ENCODE assay signal across 24 cellular contexts in the genomic region with DNA sequence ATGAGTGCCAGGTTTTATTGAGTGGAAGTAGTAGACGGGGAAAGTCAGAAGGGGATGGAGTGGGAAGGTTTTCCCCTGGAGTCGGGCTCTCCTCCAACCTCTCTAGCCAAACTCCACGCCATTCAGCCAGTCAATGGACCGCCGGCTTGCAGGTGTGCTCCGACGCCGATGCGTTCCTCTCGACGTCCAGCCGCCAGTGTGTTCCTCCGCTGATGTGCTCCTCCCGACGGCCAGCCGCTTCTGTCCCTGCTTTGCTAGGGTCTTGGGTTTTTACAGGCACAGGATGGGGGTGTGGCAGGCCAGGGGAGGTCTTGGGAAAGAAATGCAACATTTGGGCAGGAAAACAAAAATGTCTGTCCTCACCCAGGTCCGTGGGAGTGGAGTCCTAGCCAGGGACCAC.
A peak's percentile ranks its signal among the peaks of the same experiment; 100 is the strongest.
DNase-seq lines count a peak whose midpoint lies in the region; ATAC-seq and TF ChIP-seq lines count a peak whose summit lies in the region.
"Had no signal": no experiment of that assay in that cellular context is flagged by ENCODE, and none has a peak within 500 bp of the region (broad histone marks: within the 10 kb centered on the region; RNA-seq: fewer than 3 reads in every experiment).

No MANE protein-coding gene starts in this region.

- no peak overlapping the region for H3K4me3 Mint-ChIP-seq in natural killer cell treated with Interleukin-12 subunit alpha and Interleukin-12 subunit beta and Interleukin-15 and Interleukin-18, amount 100 ng/mL, for 72 hours
- H3K4me3 Mint-ChIP-seq in natural killer cell (no peak overlapping the region), osteocyte (ENCODE audit: unreplicated experiment) (no peak overlapping the region)
- H3K4me3 Mint-ChIP-seq in stimulated activated effector memory CD8-positive, alpha-beta T cell treated with anti-CD3 and anti-CD28 coated beads, Interleukin-12 subunit alpha, Interleukin-12 subunit beta, amount 100 ng/mL, for 72 hours = no peak overlapping the region
- H3K4me3 Mint-ChIP-seq: B cell; CD8-positive, alpha-beta memory T cell had no signal

- ATAC-seq in natural killer cell treated with Interleukin-12 subunit alpha and Interleukin-12 subunit beta and Interleukin-15 and Interleukin-18, amount 100 ng/mL, for 72 hours = no peak
- no peak for ATAC-seq in natural killer cell
- ATAC-seq in stimulated activated effector memory CD8-positive, alpha-beta T cell treated with anti-CD3 and anti-CD28 coated beads, Interleukin-12 subunit alpha, Interleukin-12 subunit beta, amount 100 ng/mL, for 72 hours = no peak

- no peaks in the 10 kb centered on the region for H3K4me1 ChIP-seq in Karpas-422 (ENCODE audit: low read length)

- H3K9me3 ChIP-seq in Karpas-422 (ENCODE audit: low read length) = no peaks in the 10 kb centered on the region
- H3K9me3 ChIP-seq: MG63 had no signal

- H3K4me3 ChIP-seq in Karpas-422 (ENCODE audit: low read length) = no peak overlapping the region
- H3K4me3 ChIP-seq: MG63, PC-9 had no signal

- no peaks in the 10 kb centered on the region for H3K9me2 ChIP-seq in Karpas-422 (replicated peaks; ENCODE audit: insufficient read depth, low read length)

- no peaks in the 10 kb centered on the region for H3K9me3 Mint-ChIP-seq in natural killer cell treated with Interleukin-12 subunit alpha and Interleukin-12 subunit beta and Interleukin-15 and Interleukin-18, amount 100 ng/mL, for 72 hours
- H3K9me3 Mint-ChIP-seq in natural killer cell (no peaks in the 10 kb centered on the region), osteocyte (ENCODE audit: unreplicated experiment) (no peaks in the 10 kb centered on the region)
- H3K9me3 Mint-ChIP-seq in stimulated activated effector memory CD8-positive, alpha-beta T cell treated with anti-CD3 and anti-CD28 coated beads, Interleukin-12 subunit alpha, Interleukin-12 subunit beta, amount 100 ng/mL, for 72 hours = no peaks in the 10 kb centered on the region

- DNase-seq in DMS53 (lab: John Stamatoyannopoulos, UW) (peak; percentile 26), DMS53 treated with DMSO at 0.1 percent for 48 hours (lab: John Stamatoyannopoulos, UW; ENCODE audit: unreplicated experiment) (no peak), natural killer cell (no peak), osteocyte (ENCODE audit: extremely low spot score, unreplicated experiment) (peak; percentile 70), SHP77 (lab: John Stamatoyannopoulos, UW) (no peak), Karpas-422 (no peak)
- DNase-seq in natural killer cell treated with Interleukin-12 subunit alpha and Interleukin-12 subunit beta and Interleukin-15 and Interleukin-18, amount 100 ng/mL, for 72 hours (ENCODE audit: low spot score) = peak; percentile 25
- no peak for DNase-seq in stimulated activated effector memory CD8-positive, alpha-beta T cell treated with anti-CD3 and anti-CD28 coated beads, Interleukin-12 subunit alpha, Interleukin-12 subunit beta, amount 100 ng/mL, for 72 hours (ENCODE audit: low spot score in 2 of 2)
- DNase-seq: CD8-positive, alpha-beta memory T cell; H7; KBM-7; MG63; NCI-H1048; NCI-H1417; NCI-H1694; NCI-H2081; NCI-H2227 treated with DMSO at 0.1 percent for 48 hours; NCI-H526 treated with DMSO at 0.1 percent for 48 hours; PC-9; RPMI8226; SHP77 treated with DMSO at 0.1 percent for 48 hours had no signal

- no peaks in the 10 kb centered on the region for H3K36me3 ChIP-seq in Karpas-422 (ENCODE audit: insufficient read depth, low read length)
- H3K36me3 ChIP-seq: MG63 had no signal

- H3K79me2 ChIP-seq in Karpas-422 (ENCODE audit: low read length) = no peaks in the 10 kb centered on the region

- no peaks in the 10 kb centered on the region for H3K27me3 ChIP-seq in Karpas-422 (ENCODE audit: low read length)
- H3K27me3 ChIP-seq: MG63 had no signal

- intact Hi-C loops in natural killer cell (cut with micrococcal nuclease) = no loop called here

- H3K4me2 ChIP-seq in Karpas-422 (ENCODE audit: low read depth, low read length, poor library complexity, severe bottlenecking) = no peak overlapping the region
- H3K4me2 ChIP-seq: PC-9 had no signal

- H3K27me3 Mint-ChIP-seq in natural killer cell treated with Interleukin-12 subunit alpha and Interleukin-12 subunit beta and Interleukin-15 and Interleukin-18, amount 100 ng/mL, for 72 hours = peaks cover 0 to 5% of the 10 kb centered on the region in 2 donors
- H3K27me3 Mint-ChIP-seq in natural killer cell (ENCODE audit: low read depth in 2 of 2) (peaks cover 0 to 7% of the 10 kb centered on the region in 2 donors), osteocyte (ENCODE audit: unreplicated experiment) (peaks cover 2% of the 10 kb centered on the region)

- TF ChIP-seq CTCF in natural killer cell (IDR thresholded peaks at IDR 0.05) (no peak), osteocyte (IDR thresholded peaks at IDR 0.05) (no peak)

- no peak overlapping the region for H2AFZ ChIP-seq in Karpas-422 (ENCODE audit: low read length)
- H2AFZ ChIP-seq: PC-9 had no signal

- H3K4me1 Mint-ChIP-seq in natural killer cell treated with Interleukin-12 subunit alpha and Interleukin-12 subunit beta and Interleukin-15 and Interleukin-18, amount 100 ng/mL, for 72 hours (ENCODE audit: low read depth in 2 of 2) = no peaks in the 10 kb centered on the region
- H3K4me1 Mint-ChIP-seq in natural killer cell (no peaks in the 10 kb centered on the region), osteocyte (ENCODE audit: unreplicated experiment) (no peaks in the 10 kb centered on the region)
- no peaks in the 10 kb centered on the region for H3K4me1 Mint-ChIP-seq in stimulated activated effector memory CD8-positive, alpha-beta T cell treated with anti-CD3 and anti-CD28 coated beads, Interleukin-12 subunit alpha, Interleukin-12 subunit beta, amount 100 ng/mL, for 72 hours
- H3K4me1 Mint-ChIP-seq: B cell; CD8-positive, alpha-beta memory T cell had no signal

- H3K9ac ChIP-seq in Karpas-422 (ENCODE audit: low read length) = no peak overlapping the region

- H3K36me3 Mint-ChIP-seq in natural killer cell treated with Interleukin-12 subunit alpha and Interleukin-12 subunit beta and Interleukin-15 and Interleukin-18, amount 100 ng/mL, for 72 hours = no peaks in the 10 kb centered on the region
- H3K36me3 Mint-ChIP-seq in natural killer cell (no peaks in the 10 kb centered on the region), osteocyte (ENCODE audit: unreplicated experiment) (no peaks in the 10 kb centered on the region)
- no peaks in the 10 kb centered on the region for H3K36me3 Mint-ChIP-seq in stimulated activated effector memory CD8-positive, alpha-beta T cell treated with anti-CD3 and anti-CD28 coated beads, Interleukin-12 subunit alpha, Interleukin-12 subunit beta, amount 100 ng/mL, for 72 hours
- H3K36me3 Mint-ChIP-seq: CD8-positive, alpha-beta memory T cell had no signal

- H3K27ac ChIP-seq in Karpas-422 (ENCODE audit: low read length) = no peak overlapping the region
- H3K27ac ChIP-seq: 22Rv1, C4-2B, PC-9 had no signal

- H3K27ac Mint-ChIP-seq in natural killer cell treated with Interleukin-12 subunit alpha and Interleukin-12 subunit beta and Interleukin-15 and Interleukin-18, amount 100 ng/mL, for 72 hours = no peak overlapping the region
- H3K27ac Mint-ChIP-seq in natural killer cell (no peak overlapping the region), osteocyte (ENCODE audit: unreplicated experiment) (no peak overlapping the region)
- no peak overlapping the region for H3K27ac Mint-ChIP-seq in stimulated activated effector memory CD8-positive, alpha-beta T cell treated with anti-CD3 and anti-CD28 coated beads, Interleukin-12 subunit alpha, Interleukin-12 subunit beta, amount 100 ng/mL, for 72 hours
- H3K27ac Mint-ChIP-seq: B cell; CD8-positive, alpha-beta memory T cell had no signal

- no peaks in the 10 kb centered on the region for H4K20me1 ChIP-seq in Karpas-422 (ENCODE audit: insufficient read depth, low read depth, low read length)

Comparison
In these comparisons a context has a peak if more than half of its experiments do, and no peak if none do; other contexts are left out.
1. DNase-seq: peak in DMS53 (single experiment), natural killer cell treated with Interleukin-12 subunit alpha and Interleukin-12 subunit beta and Interleukin-15 and Interleukin-18, amount 100 ng/mL, for 72 hours (single experiment) and osteocyte (single experiment); none in DMS53 treated with DMSO at 0.1 percent for 48 hours (single experiment), natural killer cell (single experiment), SHP77 (0 of 2), stimulated activated effector memory CD8-positive, alpha-beta T cell treated with anti-CD3 and anti-CD28 coated beads, Interleukin-12 subunit alpha, Interleukin-12 subunit beta, amount 100 ng/mL, for 72 hours (0 of 2) and Karpas-422 (single experiment).